Comparison of ENCODE assay signal across 32 cellular contexts in the genomic region with DNA sequence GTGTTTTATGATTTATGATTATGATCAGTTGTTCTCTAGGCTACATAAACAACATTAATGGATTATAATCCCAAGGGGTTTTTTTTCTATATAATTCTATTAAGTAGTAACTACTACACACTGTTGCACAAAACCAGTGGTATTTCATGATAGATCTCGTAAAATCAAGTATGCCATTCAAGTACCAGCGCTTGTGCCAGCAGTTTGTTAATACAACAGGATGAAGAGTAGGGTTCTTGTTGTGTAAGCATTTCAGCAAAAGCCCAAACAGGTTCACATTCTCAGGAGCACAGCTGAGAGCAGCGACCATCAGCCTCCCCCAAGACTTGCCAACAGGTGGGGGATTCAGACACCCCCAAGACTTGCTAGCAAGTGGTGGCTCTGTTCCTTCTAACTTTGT.
"Had no signal": no experiment of that assay in that cellular context is flagged by ENCODE, and none has a peak within 500 bp of the region (broad histone marks: within the 10 kb centered on the region; RNA-seq: fewer than 3 reads in every experiment).

No MANE protein-coding gene starts in this region.

- FAIRE-seq: astrocyte, bronchial epithelial cell had no signal

- H3K9me3 ChIP-seq: adrenal gland, ascending aorta, body of pancreas, breast epithelium had no signal

- H3K27me3 ChIP-seq: adrenal gland, ascending aorta, body of pancreas, brain microvascular endothelial cell, breast epithelium, cardiac muscle cell had no signal

- H3K27ac ChIP-seq: adrenal gland, ascending aorta, body of pancreas, brain microvascular endothelial cell, breast epithelium, cardiac muscle cell had no signal

- H3K36me3 ChIP-seq: adrenal gland, ascending aorta, brain microvascular endothelial cell, breast epithelium, cardiac muscle cell had no signal

- DNase-seq: activated effector memory CD4-positive, alpha-beta T cell treated with anti-CD3 and anti-CD28 coated beads, Interleukin-2, amount 50 U/mL, for 16 hours; activated effector memory CD4-positive, alpha-beta T cell treated with Interleukin-2 at 50 U/mL for 16 hours; activated gamma-delta T cell; activated gamma-delta T cell treated with Interleukin-2 at 50 U/mL for 16 hours; activated naive CD4-positive, alpha-beta T cell; activated naive CD4-positive, alpha-beta T cell treated with anti-CD3 and anti-CD28 coated beads for 36 hours; activated naive CD4-positive, alpha-beta T cell treated with anti-CD3 and anti-CD28 coated beads, Interleukin-2, amount 10 ng/mL, durations not matched to agents 7 days and 5 days; activated naive CD4-positive, alpha-beta T cell treated with anti-CD3 and anti-CD28 coated beads, Interleukin-2, amount 50 U/mL, for 16 hours; activated naive CD4-positive, alpha-beta T cell treated with Interleukin-2 at 50 U/mL for 16 hours; activated naive CD8-positive, alpha-beta T cell treated with anti-CD3 and anti-CD28 coated beads for 36 hours; activated naive CD8-positive, alpha-beta T cell treated with anti-CD3 and anti-CD28 coated beads, Interleukin-2, amount 10 ng/mL, durations not matched to agents 7 days and 5 days; activated naive CD8-positive, alpha-beta T cell treated with anti-CD3 and anti-CD28 coated beads, Interleukin-2, amount 50 U/mL, for 24 hours; activated T-cell treated with anti-CD3 and anti-CD28 coated beads, Interleukin-2, amount 50 U/mL, for 1 hour; activated T-cell treated with anti-CD3 and anti-CD28 coated beads, Interleukin-2, amount 50 U/mL, for 24 hours; activated T-cell treated with anti-CD3 and anti-CD28 coated beads, Interleukin-2, amount 50 U/mL, for 4 hours; activated T-cell treated with anti-CD3 and anti-CD28 coated beads, Interleukin-2, amount 50 U/mL, for 48 hours; activated T-cell treated with anti-CD3 and anti-CD28 coated beads, Interleukin-2, amount 50 U/mL, for 72 hours; adrenal gland; amniotic stem cell; amygdala; anterior cingulate cortex; aorta; body of pancreas; brain microvascular endothelial cell; caudate nucleus; central memory CD4-positive, alpha-beta T cell; cerebellar nuclear complex had no signal

- H3K4me1 ChIP-seq: adrenal gland, ascending aorta, breast epithelium had no signal

- H3K4me3 ChIP-seq: adrenal gland, ascending aorta, body of pancreas, breast epithelium, cardiac muscle cell had no signal
